ENCODE assay signal across 8 cellular contexts in the genomic region with DNA sequence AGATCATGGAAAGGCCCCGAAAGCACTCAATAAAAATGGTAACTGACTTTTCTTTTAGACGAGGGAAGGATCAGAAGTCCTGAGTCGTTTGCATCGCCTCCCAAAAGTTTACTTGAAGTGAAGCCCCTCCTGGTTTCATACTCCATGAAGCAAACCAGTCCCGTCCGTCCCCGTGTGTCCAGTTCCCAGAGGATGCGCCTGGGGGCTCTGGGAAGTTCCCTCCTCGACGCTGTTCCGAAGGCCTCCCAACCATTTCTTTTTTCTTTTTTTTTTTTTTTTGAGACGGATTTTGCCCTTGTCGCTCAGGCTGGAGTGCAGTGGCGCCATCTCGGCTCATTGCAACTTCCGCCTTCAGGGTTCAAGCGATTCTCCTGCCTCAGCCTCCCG. TPM values are rescaled to one million over a fixed set of nuclear protein-coding genes. Genes with fewer than 3 reads are reported as not detected.
DNase-seq lines count a peak whose midpoint lies in the region; ATAC-seq and TF ChIP-seq lines count a peak whose summit lies in the region.

No MANE protein-coding gene starts in this region.

- intact Hi-C loops in activated CD4-positive, alpha-beta T cell treated with anti-CD3 and anti-CD28 coated beads for 36 hours (cut with DNase I, micrococcal nuclease) = loop anchor here (1.0 to 10.0 kb wide), 8 partner anchors 7 to 1256 kb away; a partner anchor contains a TSS
- intact Hi-C loops in right lobe of liver (cut with DNase I) = no loop called here
- intact Hi-C loops in left colon (cut with DNase I, micrococcal nuclease) = no loop called here

- H3K36me3 Mint-ChIP-seq in activated CD4-positive, alpha-beta T cell treated with anti-CD3 and anti-CD28 coated beads for 36 hours (ENCODE audit: low read depth) = peaks cover 11% of the 10 kb centered on the region
- H3K36me3 Mint-ChIP-seq in brain = no peaks in the 10 kb centered on the region

- H3K4me3 ChIP-seq in right lobe of liver = peak overlapping the region; percentile 60 to 61 (median 60)
- H3K4me3 ChIP-seq in thymus (ENCODE audit: low read length) = peak overlapping the region; percentile 68

- no peaks in the 10 kb centered on the region for H3K27me3 ChIP-seq in right lobe of liver
- no peaks in the 10 kb centered on the region for H3K27me3 ChIP-seq in thymus (ENCODE audit: control insufficient read depth, insufficient read depth)

- no peak for TF ChIP-seq CTCF in brain (conservative IDR thresholded peaks at IDR 0.05)
- no peak for TF ChIP-seq CTCF in right lobe of liver (IDR thresholded peaks at IDR 0.05)

- peak overlapping the region; percentile 89 to 93 (median 91) for H3K27ac ChIP-seq in right lobe of liver
- H3K27ac ChIP-seq in thymus (ENCODE audit: low read depth) = peak overlapping the region; percentile 94

- DNase-seq in activated CD4-positive, alpha-beta T cell treated with anti-CD3 and anti-CD28 coated beads for 36 hours = no peak
- no peak for DNase-seq in activated CD4-positive, alpha-beta T cell treated with anti-CD3 and anti-CD28 coated beads, Interleukin-2, amount 50 U/mL, for 1 hour
- DNase-seq in right lobe of liver (no peak), cerebellum (ENCODE audit: low spot score) (no peak), left colon (no peak), SIG-M5 (lab: John Stamatoyannopoulos, UW) (no peak)

- 26% methylated on average over 9 of the region's 18 CpGs for WGBS in right lobe of liver (ENCODE audit: insufficient coverage, low coverage, low lambda C conversion rate, missing lambda C conversion rate)
- 51% methylated on average over 18 of the region's 18 CpGs for WGBS in thymus

- H3K27me3 Mint-ChIP-seq in activated CD4-positive, alpha-beta T cell treated with anti-CD3 and anti-CD28 coated beads for 36 hours = no peaks in the 10 kb centered on the region
- peaks cover 9% of the 10 kb centered on the region for H3K27me3 Mint-ChIP-seq in brain

- H3K9me3 ChIP-seq in right lobe of liver = no peaks in the 10 kb centered on the region
- H3K9me3 ChIP-seq in thymus (ENCODE audit: control insufficient read depth) = no peaks in the 10 kb centered on the region

- no peaks in the 10 kb centered on the region for H3K9me3 Mint-ChIP-seq in activated CD4-positive, alpha-beta T cell treated with anti-CD3 and anti-CD28 coated beads for 36 hours (ENCODE audit: low read depth)
- H3K9me3 Mint-ChIP-seq in brain = no peaks in the 10 kb centered on the region

- peak overlapping the region; percentile 83 for H3K4me3 Mint-ChIP-seq in activated CD4-positive, alpha-beta T cell treated with anti-CD3 and anti-CD28 coated beads for 36 hours
- peak overlapping the region; percentile 92 to 98 (median 95) for H3K4me3 Mint-ChIP-seq in brain

- no peaks in the 10 kb centered on the region for H3K4me1 ChIP-seq in right lobe of liver
- H3K4me1 ChIP-seq in thymus (ENCODE audit: control insufficient read depth, insufficient read depth, low read length) = no peaks in the 10 kb centered on the region

- H3K36me3 ChIP-seq in right lobe of liver (peaks cover 0 to 14% (median 7%) of the 10 kb centered on the region in 4 donors), thymus (ENCODE audit: control insufficient read depth, insufficient read depth) (peaks cover 17% of the 10 kb centered on the region)

- TF ChIP-seq POLR2A in right lobe of liver (IDR thresholded peaks at IDR 0.05) = no peak

- H3K27ac Mint-ChIP-seq in activated CD4-positive, alpha-beta T cell treated with anti-CD3 and anti-CD28 coated beads for 36 hours = peak overlapping the region; percentile 83
- peak overlapping the region; percentile 76 to 98 (median 95) for H3K27ac Mint-ChIP-seq in brain

- no peak for ATAC-seq in activated CD4-positive, alpha-beta T cell treated with anti-CD3 and anti-CD28 coated beads for 36 hours
- no peak for ATAC-seq in right lobe of liver
- ATAC-seq in left colon = no peak

- H3K4me1 Mint-ChIP-seq in activated CD4-positive, alpha-beta T cell treated with anti-CD3 and anti-CD28 coated beads for 36 hours = peaks cover 16% of the 10 kb centered on the region
- peaks cover 48% of the 10 kb centered on the region for H3K4me1 Mint-ChIP-seq in brain

- POLR2A ChIA-PET in activated CD4-positive, alpha-beta T cell treated with anti-CD3 and anti-CD28 coated beads for 36 hours (lab: Charles Lee) = interaction anchor here (0.6 to 2.1 kb wide), 7 partner anchors 8 to 302 kb away, joined by 3 to 10 read pairs (median 4); a partner anchor contains a TSS

- CTCF ChIA-PET in activated CD4-positive, alpha-beta T cell treated with anti-CD3 and anti-CD28 coated beads for 36 hours (lab: Charles Lee) = interaction anchor here (0.6 to 2.0 kb wide), 3 partner anchors 108 to 739 kb away, joined by 4 to 5 read pairs (median 4); no protein-coding TSS in a partner anchor

RNA-seq across cellular contexts. Expression of a gene that starts 0.7 kb away (rescaled TPM):
- total RNA-seq in activated CD4-positive, alpha-beta T cell treated with anti-CD3 and anti-CD28 coated beads for 36 hours = 1 to 10 TPM; 2.2 to 2.8 TPM
- polyA plus RNA-seq in brain (ENCODE audit: insufficient read depth, low read depth, low replicate concordance) (18.0 TPM), thymus (4.8 TPM)
- total RNA-seq in right lobe of liver (1 to 10 TPM in 5 of 6 experiments, under 1 TPM in 1; 0.40 to 4.9 (median 1.7) TPM), cerebellum (17.1 TPM), left colon (1 to 10 TPM; 2.7 to 3.1 TPM)

RNA-seq across cellular contexts. Expression of a gene that starts 13.3 kb away (rescaled TPM):
- 100 to 1,000 TPM; 123 to 169 TPM for total RNA-seq in activated CD4-positive, alpha-beta T cell treated with anti-CD3 and anti-CD28 coated beads for 36 hours
- 104 TPM for polyA plus RNA-seq in brain (ENCODE audit: insufficient read depth, low read depth, low replicate concordance)
- total RNA-seq in right lobe of liver = 10 to 100 TPM; 44.9 to 63.6 (median 55.1) TPM
- polyA plus RNA-seq in thymus = 80.7 TPM
- total RNA-seq in cerebellum = 17.7 TPM
- 10 to 100 TPM; 43.6 to 54.9 TPM for total RNA-seq in left colon

RNA-seq across cellular contexts. Expression of a gene that starts 31.8 kb away (rescaled TPM):
- under 1 TPM; 0.33 to 0.41 TPM for total RNA-seq in activated CD4-positive, alpha-beta T cell treated with anti-CD3 and anti-CD28 coated beads for 36 hours
- polyA plus RNA-seq in brain (ENCODE audit: insufficient read depth, low read depth, low replicate concordance) = 1.9 TPM
- total RNA-seq in right lobe of liver = 10 to 100 TPM in 3 of 6 experiments, 1 to 10 TPM in 3; 4.1 to 14.0 (median 9.5) TPM
- polyA plus RNA-seq in thymus = 8.6 TPM
- 3.4 TPM for total RNA-seq in cerebellum
- 1 to 10 TPM; 2.5 to 2.9 TPM for total RNA-seq in left colon

RNA-seq across cellular contexts. Expression of a gene that starts 53.2 kb away (rescaled TPM):
- total RNA-seq in activated CD4-positive, alpha-beta T cell treated with anti-CD3 and anti-CD28 coated beads for 36 hours = 10 to 100 TPM; 40.6 to 44.0 TPM
- polyA plus RNA-seq in brain (ENCODE audit: insufficient read depth, low read depth, low replicate concordance) (53.0 TPM), thymus (44.2 TPM)
- total RNA-seq in right lobe of liver (10 to 100 TPM; 15.2 to 42.0 (median 22.3) TPM), cerebellum (3.5 TPM), left colon (10 to 100 TPM; 24.1 to 24.2 TPM)

Comparison
In these comparisons a context has a peak if more than half of its experiments do, and no peak if none do; other contexts are left out.
1. intact Hi-C loops: an anchor here in activated CD4-positive, alpha-beta T cell treated with anti-CD3 and anti-CD28 coated beads for 36 hours (1.0 to 10.0 kb wide); none called in right lobe of liver and left colon.